8 cellular contexts compared by ENCODE assay signal in the genomic region with DNA sequence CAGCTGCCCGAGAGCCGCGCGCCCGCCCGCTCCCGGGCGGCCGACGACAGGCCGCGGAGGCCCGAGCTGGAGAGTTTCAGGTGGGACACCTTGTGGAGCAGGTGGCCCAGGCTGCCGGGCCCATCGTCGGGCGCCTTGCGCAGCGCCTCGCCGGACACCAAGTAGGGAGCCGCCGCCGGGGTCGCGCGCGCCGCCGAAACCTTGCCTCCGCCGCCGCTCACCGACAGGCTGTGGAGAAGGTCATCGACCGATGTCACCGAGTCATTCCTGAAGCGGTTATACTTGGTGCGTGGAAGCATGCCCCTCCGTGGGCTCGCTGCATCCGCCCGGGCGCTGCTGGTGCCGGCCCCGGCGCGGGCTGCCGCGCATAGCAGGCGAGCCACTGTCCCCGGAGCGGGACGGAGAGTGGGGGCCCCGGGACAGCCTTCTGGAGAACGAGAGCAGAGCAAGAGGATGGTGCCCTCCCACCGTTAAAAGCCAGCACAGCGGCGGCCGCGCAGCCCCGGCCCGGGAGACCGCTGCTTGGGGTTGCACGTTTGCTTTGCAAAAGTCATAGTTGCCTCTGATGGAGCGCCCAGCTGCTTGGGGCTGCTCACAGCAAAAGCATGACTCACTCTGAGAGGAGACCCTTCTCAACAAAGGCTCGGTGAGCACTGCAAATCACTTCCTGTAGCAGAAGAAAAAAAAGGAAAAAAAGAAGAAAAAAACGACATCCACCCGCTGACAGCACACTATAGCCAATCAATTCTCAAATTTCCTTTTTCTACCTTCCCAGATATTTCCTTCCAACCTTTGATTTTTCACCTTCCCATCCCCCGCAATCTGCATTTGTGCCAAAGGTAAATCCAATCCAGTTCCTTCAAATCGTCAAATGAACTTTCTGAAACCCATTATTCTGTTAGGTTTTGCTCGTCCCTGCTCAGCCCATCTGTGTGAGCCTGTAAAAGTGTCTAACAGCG. TPM values are rescaled to one million over a fixed set of nuclear protein-coding genes. Genes with fewer than 3 reads are reported as not detected.
DNase-seq lines count a peak whose midpoint lies in the region; ATAC-seq, FAIRE-seq and TF ChIP-seq lines count a peak whose summit lies in the region.

A gene with protein sequence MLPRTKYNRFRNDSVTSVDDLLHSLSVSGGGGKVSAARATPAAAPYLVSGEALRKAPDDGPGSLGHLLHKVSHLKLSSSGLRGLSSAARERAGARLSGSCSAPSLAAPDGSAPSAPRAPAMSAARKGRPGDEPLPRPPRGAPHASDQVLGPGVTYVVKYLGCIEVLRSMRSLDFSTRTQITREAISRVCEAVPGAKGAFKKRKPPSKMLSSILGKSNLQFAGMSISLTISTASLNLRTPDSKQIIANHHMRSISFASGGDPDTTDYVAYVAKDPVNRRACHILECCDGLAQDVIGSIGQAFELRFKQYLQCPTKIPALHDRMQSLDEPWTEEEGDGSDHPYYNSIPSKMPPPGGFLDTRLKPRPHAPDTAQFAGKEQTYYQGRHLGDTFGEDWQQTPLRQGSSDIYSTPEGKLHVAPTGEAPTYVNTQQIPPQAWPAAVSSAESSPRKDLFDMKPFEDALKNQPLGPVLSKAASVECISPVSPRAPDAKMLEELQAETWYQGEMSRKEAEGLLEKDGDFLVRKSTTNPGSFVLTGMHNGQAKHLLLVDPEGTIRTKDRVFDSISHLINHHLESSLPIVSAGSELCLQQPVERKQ (minus strand): TSS at position 657 of the 959 bp plus-strand sequence. CDS start 358 bp downstream, at position 299.

- H3K9me3 ChIP-seq in SJCRH30 (replicated peaks) (no peaks in the 10 kb centered on the region), gastroesophageal sphincter (no peaks in the 10 kb centered on the region)

- peak within 1 kb of the TSS; percentile 36 for H3K4me3 ChIP-seq in SJCRH30
- peak within 1 kb of the TSS; percentile 13 to 51 for H3K4me3 ChIP-seq in gastroesophageal sphincter
- H3K4me3 ChIP-seq in rectal smooth muscle tissue (ENCODE audit: low read length): peak within 1 kb of the TSS; percentile 66

- H3K9ac ChIP-seq in rectal smooth muscle tissue (ENCODE audit: low read length): no peak within 1 kb of the TSS

- TF ChIP-seq CTCF in gastroesophageal sphincter (IDR thresholded peaks at IDR 0.05): no peak

- H3K36me3 ChIP-seq in SJCRH30 (no peaks in the 10 kb centered on the region), gastroesophageal sphincter (no peaks in the 10 kb centered on the region), rectal smooth muscle tissue (ENCODE audit: control insufficient read depth, insufficient read depth, low read length) (no peaks in the 10 kb centered on the region)

- ATAC-seq in gastroesophageal sphincter (no peak), HG03469 (IDR thresholded peaks at IDR 0.05; ENCODE audit: unreplicated experiment) (no peak), HG03139 (IDR thresholded peaks at IDR 0.05; ENCODE audit: unreplicated experiment) (no peak)

- no peak for TF ChIP-seq POLR2A in gastroesophageal sphincter (IDR thresholded peaks at IDR 0.05)

- 21 to 38% methylated on average over 7 to 15 of the region's 73 CpGs for WGBS in gastroesophageal sphincter (ENCODE audit: low coverage in 1 of 2), 2 donors

- H3K27ac ChIP-seq in SJCRH30 (no peak within 1 kb of the TSS), gastroesophageal sphincter (peak within 1 kb of the TSS in 3 of 4 donors; percentile 72 to 73 (median 73)), rectal smooth muscle tissue (ENCODE audit: low read depth, low read length) (peak within 1 kb of the TSS; percentile 26)

- no peak for FAIRE-seq in GM19239 (lab: Jason Lieb, UNC)

- no peak for TF ChIP-seq EP300 in gastroesophageal sphincter (IDR thresholded peaks at IDR 0.05)

- no peaks in the 10 kb centered on the region for H3K27me3 ChIP-seq in SJCRH30
- peaks cover 55% of the 10 kb centered on the region for H3K27me3 ChIP-seq in gastroesophageal sphincter
- peaks cover 12% of the 10 kb centered on the region for H3K27me3 ChIP-seq in rectal smooth muscle tissue (ENCODE audit: control insufficient read depth, insufficient read depth, low read length)

- DNase-seq in ELR (ENCODE audit: low read depth) (peak; percentile 32), SJCRH30 (no peak), GM19239 (ENCODE audit: insufficient read length, low spot score) (no peak), NCI-H2081 (lab: John Stamatoyannopoulos, UW) (no peak)

- H3K4me1 ChIP-seq in SJCRH30 (peaks cover 8% of the 10 kb centered on the region; the same call in 1 of the 2 replicates), gastroesophageal sphincter (peaks cover 0 to 40% (median 15%) of the 10 kb centered on the region in 3 donors), rectal smooth muscle tissue (ENCODE audit: control insufficient read depth, insufficient read depth, low read length) (peaks cover 14% of the 10 kb centered on the region)

RNA-seq across cellular contexts. Expression of the gene that starts here (rescaled TPM):
- under 0.01 TPM in 1 of 2 replicates, not detected in the other for total RNA-seq in SJCRH30 (2014; rRNA removed; shearing (Covaris generic))
- 1 to 10 TPM; 2.3 to 4.9 (median 4.8) TPM for total RNA-seq in gastroesophageal sphincter
